Comparison of ENCODE assay signal across 9 cellular contexts in the genomic region with DNA sequence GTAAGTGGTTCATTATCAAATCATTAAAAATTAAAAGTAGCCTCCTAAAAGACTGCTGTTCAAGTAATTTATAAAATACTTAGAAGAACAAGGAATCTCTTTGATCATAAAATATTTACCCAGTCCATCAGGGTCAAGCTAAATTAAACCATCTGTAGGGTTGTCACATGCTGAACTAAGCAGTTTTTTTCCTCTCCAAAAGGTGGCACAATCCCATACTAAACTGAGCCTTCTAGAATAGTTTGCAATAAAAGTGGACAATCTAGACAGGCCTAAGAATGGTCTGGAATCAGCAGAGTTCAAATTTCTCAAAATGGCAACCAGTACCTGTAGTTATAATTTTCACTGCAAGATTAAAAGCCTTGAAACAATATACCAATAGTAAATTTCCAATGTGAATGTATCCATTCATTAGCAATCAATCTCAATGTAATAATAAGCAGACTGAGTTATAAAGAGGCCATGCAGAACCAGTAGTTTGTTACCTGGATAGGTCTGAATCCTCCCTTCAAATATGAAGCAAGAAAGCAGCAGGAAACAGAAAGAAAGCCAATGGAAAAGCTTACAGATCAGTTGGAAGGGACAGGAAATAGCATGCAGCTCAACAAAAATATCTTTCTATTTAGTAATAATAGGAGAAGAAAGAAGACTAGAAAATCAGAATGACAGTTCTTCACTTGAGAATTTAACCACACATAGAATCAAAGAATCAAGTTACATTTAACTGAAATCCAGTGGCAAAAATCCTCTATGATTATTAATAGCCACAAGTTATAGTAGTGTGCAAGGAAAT.
DNase-seq lines count a peak whose midpoint lies in the region; ATAC-seq, FAIRE-seq and TF ChIP-seq lines count a peak whose summit lies in the region.
"Had no signal": no experiment of that assay in that cellular context is flagged by ENCODE, and none has a peak within 500 bp of the region (broad histone marks: within the 10 kb centered on the region; RNA-seq: fewer than 3 reads in every experiment).

No MANE protein-coding gene starts in this region.

- H3K36me3 ChIP-seq in DND-41 (ENCODE audit: insufficient read depth, low read length) (peaks cover 5% of the 10 kb centered on the region; the same call in 1 of the 2 replicates), H1 (ENCODE audit: control insufficient read depth in 2 of 4, insufficient read depth in 4 of 4, low read length in 3 of 4) (no peaks in the 10 kb centered on the region; a peak in 1 of 8 replicates)

- H3K27ac Mint-ChIP-seq in natural killer cell = peak overlapping the region; percentile 66 to 73
- no peak overlapping the region for H3K27ac Mint-ChIP-seq in activated T-cell treated with anti-CD3 and anti-CD28 coated beads, Interleukin-2, amount 50 U/mL, for 72 hours

- FAIRE-seq in H1 (lab: Jason Lieb, UNC) = no peak

- TF ChIP-seq CTCF in DND-41 (IDR thresholded peaks at IDR 0.05; ENCODE audit: borderline replicate concordance, extremely low read depth, low read length, poor library complexity, severe bottlenecking) = peak; percentile 21
- no peak for TF ChIP-seq CTCF in H1 (IDR thresholded peaks at IDR 0.05; ENCODE audit: control extremely low read depth in 1 of 3, insufficient read depth in 1 of 3, low read depth in 1 of 3, low read length in 3 of 3)
- no peak for TF ChIP-seq CTCF in natural killer cell (IDR thresholded peaks at IDR 0.05)

- no peak overlapping the region for H3K4ac ChIP-seq in H1 (replicated peaks; ENCODE audit: insufficient read length, low read depth, low read length)

- no peaks in the 10 kb centered on the region for H3K79me1 ChIP-seq in H1 (ENCODE audit: low read depth, low read length)

- no peaks in the 10 kb centered on the region for H3K23me2 ChIP-seq in H1 (ENCODE audit: low read depth, low read length)

- H2BK20ac ChIP-seq in H1 (ENCODE audit: low read length) = no peak overlapping the region

- no peak overlapping the region for H3K18ac ChIP-seq in H1 (ENCODE audit: extremely low read depth, low read length)

- H3K14ac ChIP-seq in H1 (ENCODE audit: insufficient read length) = no peak overlapping the region

- H2BK12ac ChIP-seq in H1 (ENCODE audit: low read depth, low read length) = no peak overlapping the region

- H3K36me3 Mint-ChIP-seq in natural killer cell = no peaks in the 10 kb centered on the region
- H3K36me3 Mint-ChIP-seq in activated T-cell treated with anti-CD3 and anti-CD28 coated beads, Interleukin-2, amount 50 U/mL, for 72 hours (ENCODE audit: insufficient read depth in 2 of 2) = no peaks in the 10 kb centered on the region

- H3K9me3 ChIP-seq in DND-41 (ENCODE audit: insufficient read depth, low read length, severe bottlenecking) (no peaks in the 10 kb centered on the region), H1 (ENCODE audit: insufficient read depth in 2 of 2, low read depth in 1 of 2, low read length in 1 of 2) (no peaks in the 10 kb centered on the region)

- POLR2A ChIA-PET in H1 (lab: Charles Lee; ENCODE audit: partially characterized antibody) = interaction anchor here (0.6 kb wide), 1 partner anchor 62 kb away, joined by 3 read pairs; no protein-coding TSS in a partner anchor

- no peak overlapping the region for H3K23ac ChIP-seq in H1 (ENCODE audit: insufficient read length)

- no peak overlapping the region for H4K5ac ChIP-seq in H1 (ENCODE audit: insufficient read length, low read depth, low read length)

- CTCF ChIA-PET in H1 (lab: Charles Lee; ENCODE audit: partially characterized antibody) = interaction anchor here (1.2 to 3.7 kb wide), 3 partner anchors 10 to 235 kb away, joined by 3 to 17 read pairs (median 3); no protein-coding TSS in a partner anchor

- H3K79me2 ChIP-seq in DND-41 (ENCODE audit: insufficient read depth, low read length) = no peaks in the 10 kb centered on the region; the same call in 1 of the 2 replicates
- H3K79me2 ChIP-seq in H1 (ENCODE audit: control insufficient read depth in 1 of 2, insufficient read depth in 2 of 2, low read length in 2 of 2) = 0 out of 4 replicates have a peak, but pooled peaks cover 0 to 3% of the 10 kb centered on the region in 2 experiments

- no peaks in the 10 kb centered on the region for H3K9me3 Mint-ChIP-seq in natural killer cell
- H3K9me3 Mint-ChIP-seq in activated T-cell treated with anti-CD3 and anti-CD28 coated beads, Interleukin-2, amount 50 U/mL, for 72 hours = no peaks in the 10 kb centered on the region

- H2AFZ ChIP-seq in DND-41 (ENCODE audit: low read depth, low read length) (no peak overlapping the region), H1 (ENCODE audit: low read length) (no peak overlapping the region)

- DNase-seq in DND-41 = no peak
- peak; percentile 3 for DNase-seq in NCI-H1092 (lab: John Stamatoyannopoulos, UW)
- DNase-seq in H1 (ENCODE audit: low read depth in 1 of 2, low spot score in 2 of 2) = no peak
- no peak for DNase-seq in natural killer cell
- no peak for DNase-seq in activated T-cell treated with anti-CD3 and anti-CD28 coated beads, Interleukin-2, amount 50 U/mL, for 72 hours
- DNase-seq in DMS79 (lab: John Stamatoyannopoulos, UW) = no peak
- no peak for DNase-seq in nucleus accumbens (lab: John Stamatoyannopoulos, UW)
- DNase-seq: T-helper 9 cell had no signal

- TF ChIP-seq POLR2A in H1 (IDR thresholded peaks at IDR 0.05; ENCODE audit: control extremely low read depth in 1 of 2, low read depth in 2 of 2, low read length in 2 of 2) = no peak

- no peak for TF ChIP-seq EP300 in H1 (IDR thresholded peaks at IDR 0.05; ENCODE audit: borderline replicate concordance in 1 of 2, low read depth in 2 of 2, low read length in 2 of 2)

- no peaks in the 10 kb centered on the region for H4K20me1 ChIP-seq in DND-41 (ENCODE audit: insufficient read depth, low read length)
- H4K20me1 ChIP-seq in H1 (replicated peaks in 1 of 2; ENCODE audit: control insufficient read depth in 1 of 2, insufficient read depth in 2 of 2, low read length in 2 of 2) = peaks cover 0 to 4% of the 10 kb centered on the region in 2 experiments

- H3K27ac ChIP-seq in DND-41 (ENCODE audit: low read length) (no peak overlapping the region), H1 (ENCODE audit: low read depth, low read length) (no peak overlapping the region)

- no peak overlapping the region for H3K4me3 Mint-ChIP-seq in natural killer cell
- H3K4me3 Mint-ChIP-seq in activated T-cell treated with anti-CD3 and anti-CD28 coated beads, Interleukin-2, amount 50 U/mL, for 72 hours = no peak overlapping the region

- H3K4me3 ChIP-seq in DND-41 (ENCODE audit: low read depth in 1 of 2, low read length in 2 of 2) (no peak overlapping the region), H1 (ENCODE audit: extremely low read depth in 1 of 4, insufficient read depth in 2 of 4, low read depth in 3 of 4, low read length in 4 of 4) (no peak overlapping the region)

- no peak overlapping the region for H2BK120ac ChIP-seq in H1 (replicated peaks; ENCODE audit: low read depth, low read length)

- no peak for ATAC-seq in DND-41 (ENCODE audit: insufficient read depth, low read depth)
- ATAC-seq in natural killer cell = peak in 2 of 3 donors; percentile 32 to 44
- no peak for ATAC-seq in HG02884 (IDR thresholded peaks at IDR 0.05; ENCODE audit: unreplicated experiment)
- ATAC-seq in activated T-cell treated with anti-CD3 and anti-CD28 coated beads, Interleukin-2, amount 50 U/mL, for 72 hours (replicated peaks in 1 of 2) = no peak

- H3K9ac ChIP-seq in DND-41 (ENCODE audit: low read depth, low read length) = no peak overlapping the region
- H3K9ac ChIP-seq in H1 (replicated peaks in 1 of 4; ENCODE audit: extremely low read depth in 1 of 4, low read depth in 3 of 4, low read length in 3 of 4) = no peak overlapping the region

- H2BK15ac ChIP-seq in H1 (ENCODE audit: low read length) = no peak overlapping the region

- TF ChIP-seq RAD21 in H1 (IDR thresholded peaks at IDR 0.05 in 1 of 2, conservative IDR thresholded peaks at IDR 0.05 in 1 of 2; ENCODE audit: low read depth in 2 of 2, low read length in 2 of 2) = peak in 1 of 2 experiments; percentile 21; a peak in 1 of 4 replicates

- H3K27me3 Mint-ChIP-seq in natural killer cell (ENCODE audit: low read depth in 2 of 2) = no peaks in the 10 kb centered on the region
- no peaks in the 10 kb centered on the region for H3K27me3 Mint-ChIP-seq in activated T-cell treated with anti-CD3 and anti-CD28 coated beads, Interleukin-2, amount 50 U/mL, for 72 hours (ENCODE audit: low read depth)

- H2BK5ac ChIP-seq in H1 (ENCODE audit: low read depth, low read length) = no peak overlapping the region

- H3K4me1 Mint-ChIP-seq in natural killer cell = peaks cover 12 to 15% of the 10 kb centered on the region in 2 donors
- no peaks in the 10 kb centered on the region for H3K4me1 Mint-ChIP-seq in activated T-cell treated with anti-CD3 and anti-CD28 coated beads, Interleukin-2, amount 50 U/mL, for 72 hours (ENCODE audit: low read depth)

- intact Hi-C loops in natural killer cell (cut with micrococcal nuclease) = loop anchor here (1.0 kb wide), 1 partner anchor 213 kb away; no protein-coding TSS in a partner anchor

- no peak overlapping the region for H3K56ac ChIP-seq in H1 (replicated peaks; ENCODE audit: insufficient read length, low read depth, low read length)

- no peak overlapping the region for H4K8ac ChIP-seq in H1 (ENCODE audit: extremely low read depth, insufficient read depth, low read length)

- no peak overlapping the region for H2AK5ac ChIP-seq in H1 (ENCODE audit: low read depth, low read length)

- H3K27me3 ChIP-seq in DND-41 (ENCODE audit: insufficient read depth, low read length, poor library complexity) (no peaks in the 10 kb centered on the region), H1 (replicated peaks in 1 of 4; ENCODE audit: control insufficient read depth in 3 of 4, extremely low read depth in 1 of 4, insufficient read depth in 3 of 4, low read length in 3 of 4) (peaks cover 0 to 1% (median 0%) of the 10 kb centered on the region in 4 experiments; a peak in 1 of 7 replicates)

- H4K91ac ChIP-seq in H1 (replicated peaks; ENCODE audit: insufficient read length, low read length) = no peak overlapping the region

- H3K4me2 ChIP-seq in DND-41 (ENCODE audit: insufficient read depth, low read length) (no peak overlapping the region), H1 (ENCODE audit: insufficient read depth in 1 of 2, low read depth in 2 of 2, low read length in 2 of 2) (no peak overlapping the region)

- H3K4me1 ChIP-seq in DND-41 (ENCODE audit: insufficient read depth, low read length) = no peaks in the 10 kb centered on the region
- H3K4me1 ChIP-seq in H1 (replicated peaks in 1 of 4; ENCODE audit: control insufficient read depth in 3 of 4, insufficient read depth in 4 of 4, low read length in 3 of 4) = no peaks in the 10 kb centered on the region

TF ChIP-seq in H1, 55 proteins besides CTCF, POLR2A, EP300 and RAD21:
- TF ChIP-seq MAFK (IDR thresholded peaks at IDR 0.05; ENCODE audit: low read depth, low read length) = 0 out of 2 replicates have a peak, but pooled peaks have one; percentile 5
- TF ChIP-seq, protein P1, sequence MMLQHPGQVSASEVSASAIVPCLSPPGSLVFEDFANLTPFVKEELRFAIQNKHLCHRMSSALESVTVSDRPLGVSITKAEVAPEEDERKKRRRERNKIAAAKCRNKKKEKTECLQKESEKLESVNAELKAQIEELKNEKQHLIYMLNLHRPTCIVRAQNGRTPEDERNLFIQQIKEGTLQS (IDR thresholded peaks at IDR 0.05; ENCODE audit: insufficient read depth, low read depth, low read length) = no peak

Comparison
In these comparisons a context has a peak if more than half of its experiments do, and no peak if none do; other contexts are left out.
1. ATAC-seq: peak in natural killer cell (2 of 3); none in DND-41 (single experiment), HG02884 (single experiment) and activated T-cell treated with anti-CD3 and anti-CD28 coated beads, Interleukin-2, amount 50 U/mL, for 72 hours (0 of 2).